11 cellular contexts compared by ENCODE assay signal in the genomic region with DNA sequence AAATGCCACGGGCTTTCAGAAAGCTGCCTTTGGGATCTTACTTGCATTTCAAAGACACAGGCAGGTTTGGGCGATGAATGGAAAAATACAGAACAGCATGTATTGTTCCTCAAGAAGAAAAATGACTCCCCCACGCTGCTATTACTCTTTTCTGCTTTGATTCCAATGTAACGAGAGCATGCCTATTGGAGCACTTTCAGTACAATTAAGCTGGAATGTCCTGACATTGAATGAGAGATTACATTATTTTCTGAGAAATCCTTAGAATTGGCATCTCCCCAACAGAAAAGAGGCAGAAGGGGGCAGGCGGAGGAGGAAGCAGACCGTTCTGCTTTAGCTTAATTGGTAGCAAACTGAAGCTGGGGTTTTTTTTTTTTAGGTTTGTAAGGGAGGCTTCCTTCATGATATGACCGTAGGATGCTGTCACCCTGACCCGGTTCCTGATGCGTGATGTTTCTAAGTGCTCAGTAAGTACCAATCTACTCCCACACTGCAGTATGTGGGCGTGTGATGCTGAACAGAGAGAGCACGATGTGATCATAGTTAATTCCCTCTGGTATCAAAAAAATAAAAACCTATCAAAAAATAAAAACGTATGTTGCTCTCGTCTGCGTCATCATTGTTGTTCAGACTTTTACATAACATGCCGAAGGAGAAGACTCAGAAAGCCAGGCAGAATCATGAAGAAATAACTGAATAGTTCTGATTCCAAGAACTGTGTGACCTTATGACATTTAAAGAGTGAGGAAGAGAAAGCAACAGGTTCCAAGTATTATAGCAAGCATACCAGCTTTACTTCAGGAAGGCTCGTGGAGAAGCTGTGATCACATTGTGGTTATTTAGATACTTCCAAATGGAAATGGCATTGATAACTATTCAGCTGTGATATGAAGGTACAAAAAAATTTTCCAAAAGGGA. TPM values are rescaled to one million over a fixed set of nuclear protein-coding genes. Genes with fewer than 3 reads are reported as not detected.
DNase-seq lines count a peak whose midpoint lies in the region; ATAC-seq and TF ChIP-seq lines count a peak whose summit lies in the region.
"Had no signal": no experiment of that assay in that cellular context is flagged by ENCODE, and none has a peak within 500 bp of the region (broad histone marks: within the 10 kb centered on the region; RNA-seq: fewer than 3 reads in every experiment).

No MANE protein-coding gene starts in this region.

- intact Hi-C loops in heart right ventricle (cut with DNase I): no loop called here

- H3K4me1 ChIP-seq in heart right ventricle (peaks cover 0 to 11% (median 0%) of the 10 kb centered on the region in 9 donors), suprapubic skin (no peaks in the 10 kb centered on the region)

- 42 to 58% methylated on average over 16 of the region's 16 CpGs for WGBS in heart right ventricle, 2 donors
- 46% methylated on average over 16 of the region's 16 CpGs for WGBS in suprapubic skin

- CTCF ChIA-PET in activated naive CD4-positive, alpha-beta T cell treated with anti-CD3 and anti-CD28 coated beads, Interleukin-2, amount 10 ng/mL, durations not matched to agents 7 days and 5 days (lab: Charles Lee): no interaction called here

- peak overlapping the region; percentile 83 for H3K27ac ChIP-seq in angular gyrus (ENCODE audit: low read depth, low read length)
- H3K27ac ChIP-seq in heart right ventricle: peak overlapping the region in 5 of 10 donors; percentile 3 to 59 (median 20)
- H3K27ac ChIP-seq in suprapubic skin: no peak overlapping the region

- peaks cover 39% of the 10 kb centered on the region for H3K4me1 Mint-ChIP-seq in activated naive CD4-positive, alpha-beta T cell treated with anti-CD3 and anti-CD28 coated beads, Interleukin-2, amount 10 ng/mL, durations not matched to agents 7 days and 5 days

- no peak for TF ChIP-seq POLR2A in suprapubic skin (IDR thresholded peaks at IDR 0.05)

- H3K9me3 Mint-ChIP-seq in activated naive CD4-positive, alpha-beta T cell treated with anti-CD3 and anti-CD28 coated beads, Interleukin-2, amount 10 ng/mL, durations not matched to agents 7 days and 5 days: no peaks in the 10 kb centered on the region

- ATAC-seq in heart right ventricle (peak in 6 of 8 donors; percentile 37 to 86 (median 68)), HG03280 (IDR thresholded peaks at IDR 0.05; ENCODE audit: unreplicated experiment) (no peak)

- H3K9me3 ChIP-seq in heart right ventricle: no peaks in the 10 kb centered on the region
- H3K9me3 ChIP-seq in suprapubic skin: no peaks in the 10 kb centered on the region

- peaks cover 0 to 38% (median 0%) of the 10 kb centered on the region in 9 donors for H3K36me3 ChIP-seq in heart right ventricle
- no peaks in the 10 kb centered on the region for H3K36me3 ChIP-seq in suprapubic skin

- H3K4me3 ChIP-seq in heart right ventricle: peak overlapping the region in 3 of 10 donors; percentile 5 to 9 (median 9)
- peak overlapping the region; percentile 9 for H3K4me3 ChIP-seq in suprapubic skin

- peaks cover 31% of the 10 kb centered on the region for H3K27me3 Mint-ChIP-seq in activated naive CD4-positive, alpha-beta T cell treated with anti-CD3 and anti-CD28 coated beads, Interleukin-2, amount 10 ng/mL, durations not matched to agents 7 days and 5 days

- H3K27ac Mint-ChIP-seq in activated naive CD4-positive, alpha-beta T cell treated with anti-CD3 and anti-CD28 coated beads, Interleukin-2, amount 10 ng/mL, durations not matched to agents 7 days and 5 days: no peak overlapping the region

- peak; percentile 25 for DNase-seq in M059J (ENCODE audit: low read depth)
- DNase-seq in heart right ventricle: no peak
- DNase-seq in suprapubic skin (ENCODE audit: low spot score in 2 of 2): no peak
- no peak for DNase-seq in activated naive CD4-positive, alpha-beta T cell treated with anti-CD3 and anti-CD28 coated beads, Interleukin-2, amount 10 ng/mL, durations not matched to agents 7 days and 5 days
- DNase-seq in COLO668 (lab: John Stamatoyannopoulos, UW; ENCODE audit: unreplicated experiment): no peak
- DNase-seq: activated T-cell treated with anti-CD3 and anti-CD28 coated beads, Interleukin-2, amount 50 U/mL, for 48 hours; DMS79 treated with DMSO at 0.1 percent for 48 hours; NCI-H774; T-helper 9 cell had no signal

- peak; percentile 39 for TF ChIP-seq EP300 in suprapubic skin (IDR thresholded peaks at IDR 0.05)

- TF ChIP-seq CTCF in heart right ventricle (IDR thresholded peaks at IDR 0.05): no peak
- no peak for TF ChIP-seq CTCF in suprapubic skin (IDR thresholded peaks at IDR 0.05)

- no peak overlapping the region for H3K4me3 Mint-ChIP-seq in activated naive CD4-positive, alpha-beta T cell treated with anti-CD3 and anti-CD28 coated beads, Interleukin-2, amount 10 ng/mL, durations not matched to agents 7 days and 5 days

- no peaks in the 10 kb centered on the region for H3K27me3 ChIP-seq in heart right ventricle
- H3K27me3 ChIP-seq in suprapubic skin: no peaks in the 10 kb centered on the region

- H3K36me3 Mint-ChIP-seq in activated naive CD4-positive, alpha-beta T cell treated with anti-CD3 and anti-CD28 coated beads, Interleukin-2, amount 10 ng/mL, durations not matched to agents 7 days and 5 days: no peaks in the 10 kb centered on the region

RNA-seq across cellular contexts. Expression of gene LONRF2, which starts 40.5 kb away (rescaled TPM):
- total RNA-seq in M059J (2014; rRNA removed; shearing (Covaris generic)): 0.10 TPM in 1 of 2 replicates, not detected in the other
- total RNA-seq in heart right ventricle (10 to 100 TPM; 11.3 to 33.3 (median 25.4) TPM), suprapubic skin (1 to 10 TPM; 1.3 to 2.5 (median 2.0) TPM)
- polyA plus RNA-seq in heart right ventricle: 1 to 10 TPM in 1 of 2 donors, under 1 TPM in 1; 0.58 to 1.8 TPM
